Comparison of ENCODE assay signal across 1 cellular context in the genomic region with DNA sequence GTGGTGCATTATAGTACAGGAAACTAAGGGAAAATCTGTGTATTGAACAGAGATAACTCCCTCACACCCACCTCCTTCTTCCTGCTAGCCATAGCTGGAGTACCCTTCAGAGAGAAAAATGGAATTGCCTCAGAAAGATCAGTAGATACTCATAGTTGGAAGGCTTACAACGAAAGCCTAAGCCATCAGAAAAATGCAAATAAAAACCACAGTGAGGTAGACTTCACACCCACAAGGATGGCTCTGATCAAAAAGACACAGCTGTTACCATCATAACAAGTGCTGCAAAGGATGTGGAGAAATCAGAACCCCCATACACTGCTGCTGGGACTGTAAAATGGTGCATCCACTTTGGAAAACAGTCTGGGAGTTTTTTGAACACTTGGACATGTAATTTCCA.
TF ChIP-seq lines count a peak whose summit lies in the region.

No MANE protein-coding gene starts in this region.

TF ChIP-seq in GM23338, 12 proteins besides CTCF, POLR2A, EP300 and RAD21 (continued from another document):
- TF ChIP-seq, protein P1, sequence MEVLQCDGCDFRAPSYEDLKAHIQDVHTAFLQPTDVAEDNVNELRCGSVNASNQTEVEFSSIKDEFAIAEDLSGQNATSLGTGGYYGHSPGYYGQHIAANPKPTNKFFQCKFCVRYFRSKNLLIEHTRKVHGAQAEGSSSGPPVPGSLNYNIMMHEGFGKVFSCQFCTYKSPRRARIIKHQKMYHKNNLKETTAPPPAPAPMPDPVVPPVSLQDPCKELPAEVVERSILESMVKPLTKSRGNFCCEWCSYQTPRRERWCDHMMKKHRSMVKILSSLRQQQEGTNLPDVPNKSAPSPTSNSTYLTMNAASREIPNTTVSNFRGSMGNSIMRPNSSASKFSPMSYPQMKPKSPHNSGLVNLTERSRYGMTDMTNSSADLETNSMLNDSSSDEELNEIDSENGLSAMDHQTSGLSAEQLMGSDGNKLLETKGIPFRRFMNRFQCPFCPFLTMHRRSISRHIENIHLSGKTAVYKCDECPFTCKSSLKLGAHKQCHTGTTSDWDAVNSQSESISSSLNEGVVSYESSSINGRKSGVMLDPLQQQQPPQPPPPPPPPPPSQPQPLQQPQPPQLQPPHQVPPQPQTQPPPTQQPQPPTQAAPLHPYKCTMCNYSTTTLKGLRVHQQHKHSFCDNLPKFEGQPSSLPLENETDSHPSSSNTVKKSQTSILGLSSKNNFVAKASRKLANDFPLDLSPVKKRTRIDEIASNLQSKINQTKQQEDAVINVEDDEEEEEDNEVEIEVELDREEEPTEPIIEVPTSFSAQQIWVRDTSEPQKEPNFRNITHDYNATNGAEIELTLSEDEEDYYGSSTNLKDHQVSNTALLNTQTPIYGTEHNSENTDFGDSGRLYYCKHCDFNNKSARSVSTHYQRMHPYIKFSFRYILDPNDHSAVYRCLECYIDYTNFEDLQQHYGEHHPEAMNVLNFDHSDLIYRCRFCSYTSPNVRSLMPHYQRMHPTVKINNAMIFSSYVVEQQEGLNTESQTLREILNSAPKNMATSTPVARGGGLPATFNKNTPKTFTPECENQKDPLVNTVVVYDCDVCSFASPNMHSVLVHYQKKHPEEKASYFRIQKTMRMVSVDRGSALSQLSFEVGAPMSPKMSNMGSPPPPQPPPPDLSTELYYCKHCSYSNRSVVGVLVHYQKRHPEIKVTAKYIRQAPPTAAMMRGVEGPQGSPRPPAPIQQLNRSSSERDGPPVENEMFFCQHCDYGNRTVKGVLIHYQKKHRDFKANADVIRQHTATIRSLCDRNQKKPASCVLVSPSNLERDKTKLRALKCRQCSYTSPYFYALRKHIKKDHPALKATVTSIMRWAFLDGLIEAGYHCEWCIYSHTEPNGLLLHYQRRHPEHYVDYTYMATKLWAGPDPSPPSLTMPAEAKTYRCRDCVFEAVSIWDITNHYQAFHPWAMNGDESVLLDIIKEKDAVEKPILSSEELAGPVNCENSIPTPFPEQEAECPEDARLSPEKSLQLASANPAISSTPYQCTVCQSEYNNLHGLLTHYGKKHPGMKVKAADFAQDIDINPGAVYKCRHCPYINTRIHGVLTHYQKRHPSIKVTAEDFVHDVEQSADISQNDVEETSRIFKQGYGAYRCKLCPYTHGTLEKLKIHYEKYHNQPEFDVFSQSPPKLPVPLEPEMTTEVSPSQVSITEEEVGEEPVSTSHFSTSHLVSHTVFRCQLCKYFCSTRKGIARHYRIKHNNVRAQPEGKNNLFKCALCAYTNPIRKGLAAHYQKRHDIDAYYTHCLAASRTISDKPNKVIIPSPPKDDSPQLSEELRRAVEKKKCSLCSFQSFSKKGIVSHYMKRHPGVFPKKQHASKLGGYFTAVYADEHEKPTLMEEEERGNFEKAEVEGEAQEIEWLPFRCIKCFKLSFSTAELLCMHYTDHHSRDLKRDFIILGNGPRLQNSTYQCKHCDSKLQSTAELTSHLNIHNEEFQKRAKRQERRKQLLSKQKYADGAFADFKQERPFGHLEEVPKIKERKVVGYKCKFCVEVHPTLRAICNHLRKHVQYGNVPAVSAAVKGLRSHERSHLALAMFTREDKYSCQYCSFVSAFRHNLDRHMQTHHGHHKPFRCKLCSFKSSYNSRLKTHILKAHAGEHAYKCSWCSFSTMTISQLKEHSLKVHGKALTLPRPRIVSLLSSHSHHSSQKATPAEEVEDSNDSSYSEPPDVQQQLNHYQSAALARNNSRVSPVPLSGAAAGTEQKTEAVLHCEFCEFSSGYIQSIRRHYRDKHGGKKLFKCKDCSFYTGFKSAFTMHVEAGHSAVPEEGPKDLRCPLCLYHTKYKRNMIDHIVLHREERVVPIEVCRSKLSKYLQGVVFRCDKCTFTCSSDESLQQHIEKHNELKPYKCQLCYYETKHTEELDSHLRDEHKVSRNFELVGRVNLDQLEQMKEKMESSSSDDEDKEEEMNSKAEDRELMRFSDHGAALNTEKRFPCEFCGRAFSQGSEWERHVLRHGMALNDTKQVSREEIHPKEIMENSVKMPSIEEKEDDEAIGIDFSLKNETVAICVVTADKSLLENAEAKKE (CRISPR knock-in tag; IDR thresholded peaks at IDR 0.05) = no peak
- TF ChIP-seq NANOG (IDR thresholded peaks at IDR 0.05; ENCODE audit: borderline replicate concordance) (no peak), JUNB (IDR thresholded peaks at IDR 0.05; ENCODE audit: unreplicated experiment) (no peak), EZH2phosphoT487 (IDR thresholded peaks at IDR 0.05; ENCODE audit: unreplicated experiment) (no peak)
- TF ChIP-seq, protein P2, sequence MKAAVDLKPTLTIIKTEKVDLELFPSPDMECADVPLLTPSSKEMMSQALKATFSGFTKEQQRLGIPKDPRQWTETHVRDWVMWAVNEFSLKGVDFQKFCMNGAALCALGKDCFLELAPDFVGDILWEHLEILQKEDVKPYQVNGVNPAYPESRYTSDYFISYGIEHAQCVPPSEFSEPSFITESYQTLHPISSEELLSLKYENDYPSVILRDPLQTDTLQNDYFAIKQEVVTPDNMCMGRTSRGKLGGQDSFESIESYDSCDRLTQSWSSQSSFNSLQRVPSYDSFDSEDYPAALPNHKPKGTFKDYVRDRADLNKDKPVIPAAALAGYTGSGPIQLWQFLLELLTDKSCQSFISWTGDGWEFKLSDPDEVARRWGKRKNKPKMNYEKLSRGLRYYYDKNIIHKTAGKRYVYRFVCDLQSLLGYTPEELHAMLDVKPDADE (IDR thresholded peaks at IDR 0.05) = no peak
